10 cellular contexts compared by ENCODE assay signal in the genomic region with DNA sequence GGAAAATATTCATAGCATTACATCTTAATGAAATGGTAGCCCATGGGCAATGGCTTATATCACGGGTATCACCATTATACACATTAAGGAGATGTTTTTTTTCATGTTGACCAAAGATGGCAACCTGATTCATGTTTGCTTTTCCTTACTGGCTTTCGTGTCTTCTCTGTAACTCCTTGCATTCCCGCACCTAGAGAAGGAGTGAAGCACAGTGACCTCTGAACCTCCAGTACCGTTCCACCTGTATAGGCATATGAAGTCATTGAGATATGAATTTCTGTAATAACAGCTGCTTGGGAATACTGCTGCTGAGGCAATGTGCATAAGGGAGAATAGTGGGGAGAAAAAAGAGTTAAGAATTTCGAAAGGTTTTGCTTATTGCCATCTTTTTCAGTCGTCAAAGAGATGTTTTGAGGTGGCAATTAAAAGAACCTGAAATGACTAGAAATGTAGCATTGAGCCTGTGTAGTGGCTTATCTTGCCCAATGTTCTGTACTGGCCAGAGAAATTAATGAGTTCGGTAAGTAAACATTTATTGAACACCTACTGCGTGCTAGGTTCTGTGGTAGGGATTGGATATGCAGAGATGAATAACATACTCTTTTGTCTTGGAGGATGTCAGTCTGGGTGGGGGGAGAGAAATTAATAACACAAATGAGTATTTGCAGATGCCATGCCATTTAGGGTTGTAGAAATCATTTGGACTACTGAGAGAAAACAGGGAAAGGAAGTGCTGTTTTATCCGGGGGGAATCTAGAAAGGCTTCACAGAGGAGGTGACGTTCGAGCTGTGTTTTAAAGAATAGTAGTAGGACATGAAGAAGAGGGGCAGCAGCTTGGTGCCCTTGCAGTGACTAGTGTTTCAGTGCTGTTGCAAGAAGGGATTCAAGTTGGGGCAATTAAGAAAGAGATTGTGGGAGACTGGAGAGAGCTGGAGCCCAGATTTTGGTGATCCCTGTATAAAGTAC. TPM values are rescaled to one million over a fixed set of nuclear protein-coding genes. Genes with fewer than 3 reads are reported as not detected.
DNase-seq lines count a peak whose midpoint lies in the region; ATAC-seq, FAIRE-seq and TF ChIP-seq lines count a peak whose summit lies in the region.
"Had no signal": no experiment of that assay in that cellular context is flagged by ENCODE, and none has a peak within 500 bp of the region (broad histone marks: within the 10 kb centered on the region; RNA-seq: fewer than 3 reads in every experiment).

No MANE protein-coding gene starts in this region.

- peaks cover 36% of the 10 kb centered on the region for H4K20me1 ChIP-seq in HepG2 (ENCODE audit: insufficient read depth, low read length)

- CTCF ChIA-PET in HepG2 (lab: Yijun Ruan, JAX; ENCODE audit: low intra/inter-chr PET ratio, low total read pairs) = no interaction called here

- no peaks in the 10 kb centered on the region for H3K9me3 Mint-ChIP-seq in activated naive CD4-positive, alpha-beta T cell treated with anti-CD3 and anti-CD28 coated beads, Interleukin-2, amount 50 U/mL, for 24 hours
- H3K9me3 Mint-ChIP-seq in type B pancreatic cell = no peaks in the 10 kb centered on the region

- H3K27me3 Mint-ChIP-seq in activated naive CD4-positive, alpha-beta T cell treated with anti-CD3 and anti-CD28 coated beads, Interleukin-2, amount 50 U/mL, for 24 hours = no peaks in the 10 kb centered on the region
- no peaks in the 10 kb centered on the region for H3K27me3 Mint-ChIP-seq in type B pancreatic cell

- H3K27me3 ChIP-seq in adrenal gland (no peaks in the 10 kb centered on the region), HepG2 (ENCODE audit: control insufficient read depth in 1 of 2, insufficient read depth in 2 of 2, low read length in 2 of 2) (no peaks in the 10 kb centered on the region; a peak in 1 of 5 replicates)

- H3K27ac ChIP-seq in adrenal gland (peak overlapping the region in 3 of 5 donors; percentile 19 to 98 (median 97)), HepG2 (ENCODE audit: extremely low read length, insufficient read depth, low read length) (no peak overlapping the region)

- no peak for TF ChIP-seq RAD21 in HepG2 (CRISPR knock-in tag; IDR thresholded peaks at IDR 0.05)

- H3K4me1 Mint-ChIP-seq in activated naive CD4-positive, alpha-beta T cell treated with anti-CD3 and anti-CD28 coated beads, Interleukin-2, amount 50 U/mL, for 24 hours = peaks cover 70% of the 10 kb centered on the region
- peaks cover 37% of the 10 kb centered on the region for H3K4me1 Mint-ChIP-seq in type B pancreatic cell (ENCODE audit: unreplicated experiment)

- BruUV-seq in HepG2 (replicated peaks; lab: Mats Ljungman, UMichigan) = no TSS peak

- H3K27ac Mint-ChIP-seq in activated naive CD4-positive, alpha-beta T cell treated with anti-CD3 and anti-CD28 coated beads, Interleukin-2, amount 50 U/mL, for 24 hours = peak overlapping the region; percentile 90
- H3K27ac Mint-ChIP-seq in type B pancreatic cell = peak overlapping the region; percentile 95

- peak overlapping the region; percentile 93 for H3K9ac ChIP-seq in HepG2 (ENCODE audit: insufficient read depth, low read depth, low read length)

- peaks cover 69% of the 10 kb centered on the region for H3K79me2 ChIP-seq in HepG2 (ENCODE audit: insufficient read depth, low read length)

- TF ChIP-seq EP300 in HepG2 (IDR thresholded peaks at IDR 0.05; ENCODE audit: low read depth in 2 of 2, low read length in 2 of 2) = no peak
- no peak for TF ChIP-seq EP300 in HepG2 (CRISPR knock-in tag; IDR thresholded peaks at IDR 0.05; ENCODE audit: borderline replicate concordance)

- H3K4me3 ChIP-seq in adrenal gland (peak overlapping the region in 1 of 4 donors; percentile 80), HepG2 (replicated peaks in 1 of 3; ENCODE audit: insufficient read depth in 1 of 3, low read depth in 2 of 3, low read length in 3 of 3) (peak overlapping the region; percentile 92 to 99 (median 98))

- POLR2A ChIA-PET in HepG2 (lab: Yijun Ruan, JAX) = interaction anchor here (0.7 to 0.9 kb wide), 2 partner anchors 9 to 26 kb away, joined by 3 read pairs; no protein-coding TSS in a partner anchor

- in situ Hi-C loops in HepG2 (cut with HindIII; ENCODE audit: extremely low pct_ligation_motif_present, low pct_unique_long_range_greater_than_20kb) = no loop called here

- peak overlapping the region; percentile 92 for H3K4me3 Mint-ChIP-seq in activated naive CD4-positive, alpha-beta T cell treated with anti-CD3 and anti-CD28 coated beads, Interleukin-2, amount 50 U/mL, for 24 hours
- H3K4me3 Mint-ChIP-seq in type B pancreatic cell = peak overlapping the region; percentile 100

- H3K36me3 ChIP-seq in adrenal gland (replicated peaks in 1 of 2) = peaks cover 0 to 7% of the 10 kb centered on the region in 2 donors
- H3K36me3 ChIP-seq in HepG2 (replicated peaks in 1 of 2; ENCODE audit: control insufficient read depth in 1 of 2, insufficient read depth in 2 of 2, low read length in 2 of 2) = peaks cover 4 to 7% of the 10 kb centered on the region in 2 experiments; a peak in 4 of 5 replicates

- peak overlapping the region; percentile 97 for H3K4me2 ChIP-seq in HepG2 (ENCODE audit: low read depth, low read length)

- TF ChIP-seq CTCF in adrenal gland (IDR thresholded peaks at IDR 0.05) = no peak
- TF ChIP-seq CTCF in HepG2 (CRISPR knock-in tag; IDR thresholded peaks at IDR 0.05) = no peak
- no peak for TF ChIP-seq CTCF in type B pancreatic cell (conservative IDR thresholded peaks at IDR 0.05)

- no peak overlapping the region for H2AFZ ChIP-seq in HepG2 (ENCODE audit: low read length)

- H3K9me3 ChIP-seq in adrenal gland (replicated peaks in 1 of 3) (no peaks in the 10 kb centered on the region), HepG2 (ENCODE audit: low read length) (no peaks in the 10 kb centered on the region)

- 21 to 29% (median 27%) methylated on average over 11 of the region's 11 CpGs for WGBS in adrenal gland, 4 donors
- WGBS in HepG2 (ENCODE audit: low lambda C conversion rate) = 23% methylated on average over 11 of the region's 11 CpGs

- FAIRE-seq in HepG2 (lab: Jason Lieb, UNC) (no peak), H54 (lab: Jason Lieb, UNC) (no peak)
- FAIRE-seq: G401.6 had no signal

- peaks cover 15% of the 10 kb centered on the region for H3K36me3 Mint-ChIP-seq in activated naive CD4-positive, alpha-beta T cell treated with anti-CD3 and anti-CD28 coated beads, Interleukin-2, amount 50 U/mL, for 24 hours
- H3K36me3 Mint-ChIP-seq in type B pancreatic cell = peaks cover 16% of the 10 kb centered on the region

- intact Hi-C loops in adrenal gland (cut with DNase I) (no loop called here), HepG2 (cut with micrococcal nuclease; ENCODE audit: unreplicated experiment) (loop anchor here (5.0 kb wide), 1 partner anchor 48 kb away; no protein-coding TSS in a partner anchor)

- no peak for DNase-seq in activated naive CD4-positive, alpha-beta T cell treated with anti-CD3 and anti-CD28 coated beads, Interleukin-2, amount 50 U/mL, for 16 hours
- DNase-seq in adrenal gland (no peak), HepG2 (ENCODE audit: low spot score) (no peak), type B pancreatic cell (ENCODE audit: extremely low spot score, unreplicated experiment) (no peak), H54 (ENCODE audit: insufficient read length, low spot score) (no peak)
- DNase-seq: NCI-H2029 treated with DMSO at 0.1 percent for 48 hours had no signal

- ATAC-seq in HepG2 = no peak
- ATAC-seq in HG03139 (IDR thresholded peaks at IDR 0.05; ENCODE audit: unreplicated experiment) = no peak
- no peak for ATAC-seq in HG03571 (IDR thresholded peaks at IDR 0.05; ENCODE audit: unreplicated experiment)

- TF ChIP-seq POLR2A in adrenal gland (IDR thresholded peaks at IDR 0.05) = no peak
- TF ChIP-seq POLR2A in HepG2 (IDR thresholded peaks at IDR 0.05; ENCODE audit: insufficient read depth in 1 of 2, low read depth in 2 of 2, low read length in 2 of 2) = no peak; a peak in 1 of 4 replicates
- no peak for TF ChIP-seq POLR2A in H54 (IDR thresholded peaks at IDR 0.05; ENCODE audit: low read depth, low read length)

- H3K4me1 ChIP-seq in adrenal gland (replicated peaks in 1 of 2) (peaks cover 33 to 70% of the 10 kb centered on the region in 2 donors), HepG2 (ENCODE audit: insufficient read depth, low read length) (peaks cover 61% of the 10 kb centered on the region)

RNA-seq across cellular contexts. Expression of a gene that starts 2.5 kb away (rescaled TPM):
- total RNA-seq in adrenal gland (10 to 100 TPM; 25.2 to 57.7 (median 43.8) TPM), HepG2 (2016; rRNA removed; fragmentation: Illumina TruSeq; extraction: Trizol) (38.1 and 41.2 TPM in 2 replicates), type B pancreatic cell (ENCODE audit: low replicate concordance) (54.2 and 63.1 TPM in 2 replicates)
- polyA plus RNA-seq in adrenal gland (10 to 100 TPM in 1 of 3 donors, 1 to 10 TPM in 2; 7.0 to 35.7 (median 9.3) TPM), HepG2 (2011; rRNA removed) (40.0 and 40.3 TPM in 2 replicates)
- 1.8 and 3.1 TPM in 2 replicates for total RNA-seq in HepG2 (2016; cell fraction: cytosol; rRNA removed; fragmentation: Illumina TruSeq; extraction: Trizol; ENCODE audit: low read depth)
- 30.7 and 45.0 TPM in 2 replicates for total RNA-seq in HepG2 (2016; cell fraction: insoluble cytoplasmic fraction; rRNA removed; fragmentation: Illumina TruSeq; extraction: Trizol)
- total RNA-seq in HepG2 (2016; cell fraction: membrane; rRNA removed; fragmentation: Illumina TruSeq; extraction: Trizol) = 14.6 and 17.1 TPM in 2 replicates
- 28.2 and 28.4 TPM in 2 replicates for total RNA-seq in HepG2 (2016; cell fraction: nucleus; rRNA removed; fragmentation: Illumina TruSeq; extraction: Trizol)
- 19.1 and 23.6 TPM in 2 replicates for polyA plus RNA-seq in HepG2 (2011; cell fraction: cytosol; rRNA removed)
- 21.4 and 22.7 TPM in 2 replicates for polyA plus RNA-seq in HepG2 (2011; cell fraction: nucleus; rRNA removed)
- 16.6 and 17.3 TPM in 2 replicates for polyA plus RNA-seq in HepG2 (2012)
- 0.72 and 0.80 TPM in 2 replicates for polyA plus RNA-seq in HepG2 (2016; cell fraction: cytosol; fragmentation: Illumina TruSeq; extraction: Trizol; ENCODE audit: low read depth)
- polyA plus RNA-seq in HepG2 (2016; cell fraction: insoluble cytoplasmic fraction; fragmentation: Illumina TruSeq; extraction: Trizol; ENCODE audit: low read depth) = 19.0 and 20.2 TPM in 2 replicates
- 4.2 and 4.6 TPM in 2 replicates for polyA plus RNA-seq in HepG2 (2016; cell fraction: membrane; fragmentation: Illumina TruSeq; extraction: Trizol; ENCODE audit: low read depth)
- 19.1 and 25.5 TPM in 2 replicates for polyA plus RNA-seq in HepG2 (2016; cell fraction: nucleus; fragmentation: Illumina TruSeq; extraction: Trizol; ENCODE audit: insufficient read depth, low read depth)
- 110 and 233 TPM in 2 replicates for polyA minus RNA-seq in HepG2 (2011; rRNA and poly(A)+ RNA removed; ENCODE audit: low replicate concordance)
- polyA minus RNA-seq in HepG2 (2011; cell fraction: cytosol; rRNA and poly(A)+ RNA removed) = 70.9 and 90.9 TPM in 2 replicates
- polyA minus RNA-seq in HepG2 (2011; cell fraction: nucleus; rRNA and poly(A)+ RNA removed) = 58.1 and 77.1 TPM in 2 replicates

RNA-seq across cellular contexts. Expression of a gene that starts 50.5 kb away (rescaled TPM):
- 10 to 100 TPM; 15.3 to 36.6 (median 25.8) TPM for total RNA-seq in adrenal gland
- 10 to 100 TPM; 22.8 to 33.0 (median 27.8) TPM for polyA plus RNA-seq in adrenal gland
- 11.1 and 27.1 TPM in 2 replicates for total RNA-seq in HepG2 (2016; rRNA removed; fragmentation: Illumina TruSeq; extraction: Trizol)
- 8.6 and 9.6 TPM in 2 replicates for total RNA-seq in HepG2 (2016; cell fraction: cytosol; rRNA removed; fragmentation: Illumina TruSeq; extraction: Trizol; ENCODE audit: low read depth)
- 11.8 and 24.4 TPM in 2 replicates for total RNA-seq in HepG2 (2016; cell fraction: insoluble cytoplasmic fraction; rRNA removed; fragmentation: Illumina TruSeq; extraction: Trizol)
- total RNA-seq in HepG2 (2016; cell fraction: membrane; rRNA removed; fragmentation: Illumina TruSeq; extraction: Trizol) = 21.8 and 24.8 TPM in 2 replicates
- total RNA-seq in HepG2 (2016; cell fraction: nucleus; rRNA removed; fragmentation: Illumina TruSeq; extraction: Trizol) = 26.2 and 36.2 TPM in 2 replicates
- polyA plus RNA-seq in HepG2 (2011; rRNA removed) = 24.9 and 26.6 TPM in 2 replicates
- 16.8 and 20.7 TPM in 2 replicates for polyA plus RNA-seq in HepG2 (2011; cell fraction: cytosol; rRNA removed)
- polyA plus RNA-seq in HepG2 (2011; cell fraction: nucleus; rRNA removed) = 31.9 and 38.5 TPM in 2 replicates
- polyA plus RNA-seq in HepG2 (2012) = 11.0 and 11.8 TPM in 2 replicates
- 12.8 and 17.1 TPM in 2 replicates for polyA plus RNA-seq in HepG2 (2016; cell fraction: cytosol; fragmentation: Illumina TruSeq; extraction: Trizol; ENCODE audit: low read depth)
- 18.2 and 20.3 TPM in 2 replicates for polyA plus RNA-seq in HepG2 (2016; cell fraction: insoluble cytoplasmic fraction; fragmentation: Illumina TruSeq; extraction: Trizol; ENCODE audit: low read depth)
- 26.1 and 27.9 TPM in 2 replicates for polyA plus RNA-seq in HepG2 (2016; cell fraction: membrane; fragmentation: Illumina TruSeq; extraction: Trizol; ENCODE audit: low read depth)
- polyA plus RNA-seq in HepG2 (2016; cell fraction: nucleus; fragmentation: Illumina TruSeq; extraction: Trizol; ENCODE audit: insufficient read depth, low read depth) = 66.1 and 79.6 TPM in 2 replicates
- polyA minus RNA-seq in HepG2 (2011; rRNA and poly(A)+ RNA removed; ENCODE audit: low replicate concordance) = 97.2 and 431 TPM in 2 replicates
- 10.3 and 11.8 TPM in 2 replicates for polyA minus RNA-seq in HepG2 (2011; cell fraction: cytosol; rRNA and poly(A)+ RNA removed)
- 22.3 and 29.9 TPM in 2 replicates for polyA minus RNA-seq in HepG2 (2011; cell fraction: nucleus; rRNA and poly(A)+ RNA removed)
- 29.5 and 43.0 TPM in 2 replicates for total RNA-seq in type B pancreatic cell (ENCODE audit: low replicate concordance)
